Comparison of ENCODE assay signal across 21 cellular contexts in the genomic region with DNA sequence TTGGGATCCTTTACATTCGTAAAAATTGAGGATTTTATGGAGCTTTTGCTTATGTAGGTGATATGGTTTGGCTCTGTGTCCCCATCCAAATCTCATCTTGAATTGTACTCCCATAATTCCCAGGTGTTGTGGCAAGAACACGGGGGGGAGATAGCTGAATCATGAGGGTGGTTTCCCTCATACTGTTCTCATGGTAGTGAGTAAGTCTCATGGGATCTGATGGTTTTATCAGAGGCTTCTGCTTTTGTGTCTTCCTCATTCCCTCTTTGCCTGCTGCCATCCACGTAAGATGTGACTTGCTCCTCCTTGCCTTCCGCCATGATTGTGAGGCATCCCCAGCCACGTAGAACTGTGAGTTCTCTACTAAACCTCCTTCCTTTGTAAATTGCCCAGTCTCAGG. TPM values are rescaled to one million over a fixed set of nuclear protein-coding genes. Genes with fewer than 3 reads are reported as not detected.
"Had no signal": no experiment of that assay in that cellular context is flagged by ENCODE, and none has a peak within 500 bp of the region (broad histone marks: within the 10 kb centered on the region; RNA-seq: fewer than 3 reads in every experiment).

No MANE protein-coding gene starts in this region.

RNA-seq across cellular contexts. Expression of a gene that starts 16.7 kb away (rescaled TPM):
- total RNA-seq: activated B cell treated with CpG ODN at 0.5 μM for 24 hours; activated CD4-positive, alpha-beta memory T cell treated with anti-CD3 and anti-CD28 coated beads for 36 hours; activated CD8-positive, alpha-beta memory T cell treated with anti-CD3 and anti-CD28 coated beads for 36 hours; activated CD8-positive, alpha-beta memory T cell treated with anti-CD3 and anti-CD28 coated beads, Interleukin-2, amount 10 ng/mL, durations not matched to agents 7 days and 5 days; activated CD8-positive, alpha-beta T cell treated with anti-CD3 and anti-CD28 coated beads, Interleukin-2, amount 10 ng/mL, durations not matched to agents 7 days and 5 days; activated naive CD4-positive, alpha-beta T cell treated with anti-CD3 and anti-CD28 coated beads for 36 hours; activated naive CD8-positive, alpha-beta T cell treated with anti-CD3 and anti-CD28 coated beads for 36 hours; activated T-helper 1 cell treated with anti-CD3 and anti-CD28 coated beads, Interleukin-12 subunit alpha, Interleukin-12 subunit beta, Interleukin-2, Interleukin-4 antibody, amounts not matched to agents 30 ng/mL and 10 ng/mL and 1 ng/mL, durations not matched to agents 14 hours and 24 hours and 36 hours; activated T-helper 2 cell treated with anti-CD3 and anti-CD28 coated beads, Interferon-gamma antibody, Interleukin-2, Interleukin-4, amounts not matched to agents 10 μg/mL and 5 μg/mL and 100 μg/mL, durations not matched to agents 14 hours and 24 hours and 36 hours; adrenal gland; aorta; breast epithelium; cardiac muscle cell; dermis microvascular lymphatic vessel endothelial cell; endothelial cell of umbilical vein; esophagus squamous epithelium; fibroblast of lung; frontal cortex; T-cell; T-helper 2 cell treated with Interferon-gamma antibody and Interleukin-4, amounts not matched to agents 100 ng/mL and 5 ng/mL, for 36 hours had no signal
- polyA plus RNA-seq: adrenal gland, aorta, endothelial cell of umbilical vein, esophagus, fibroblast of lung had no signal
